In the genomic region with DNA sequence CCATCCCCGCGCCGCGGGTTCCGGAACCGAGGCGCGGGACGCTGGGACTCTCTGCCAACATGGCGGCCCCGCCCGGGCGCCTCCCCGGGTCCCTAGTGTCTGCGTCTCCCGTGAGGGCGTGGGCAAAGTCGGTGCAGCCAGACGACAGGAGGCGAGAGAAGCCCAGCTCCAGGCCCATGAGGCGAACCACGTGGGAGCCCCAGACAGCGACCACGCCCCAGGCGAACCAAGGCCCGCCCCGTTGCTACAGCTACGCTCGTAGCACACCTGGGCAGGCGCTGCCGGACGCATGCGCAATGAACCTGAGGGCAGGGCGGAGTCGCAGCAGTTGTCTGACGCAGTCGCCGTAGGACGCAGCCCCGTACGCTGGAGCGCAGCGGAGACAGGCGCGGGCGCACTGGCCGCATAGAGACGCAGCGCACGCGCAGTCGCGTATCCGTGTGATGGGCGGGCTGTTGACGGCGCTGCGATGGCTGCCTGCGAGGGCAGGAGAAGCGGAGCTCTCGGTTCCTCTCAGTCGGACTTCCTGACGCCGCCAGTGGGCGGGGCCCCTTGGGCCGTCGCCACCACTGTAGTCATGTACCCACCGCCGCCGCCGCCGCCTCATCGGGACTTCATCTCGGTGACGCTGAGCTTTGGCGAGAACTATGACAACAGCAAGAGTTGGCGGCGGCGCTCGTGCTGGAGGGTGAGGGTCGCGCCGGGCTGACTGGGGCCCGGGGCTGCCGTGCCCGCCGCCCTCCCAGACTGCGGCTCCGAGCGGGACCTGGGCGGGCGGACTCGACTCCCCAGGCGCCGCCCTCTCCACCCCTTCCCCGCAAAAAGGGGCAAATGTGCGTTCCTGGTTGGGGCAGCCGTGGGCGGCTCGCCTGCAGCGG, we compare ENCODE assay signal across 8 cellular contexts. TPM values are rescaled to one million over a fixed set of nuclear protein-coding genes. Genes with fewer than 3 reads are reported as not detected.
DNase-seq lines count a peak whose midpoint lies in the region; ATAC-seq and TF ChIP-seq lines count a peak whose summit lies in the region.

A gene (plus strand): TSS at position 455 of the 878 bp plus-strand sequence. CDS start 15 bp downstream, at position 470.

- H3K9me3 ChIP-seq in T-helper 17 cell (ENCODE audit: control insufficient read depth, low read length, poor library complexity, severe bottlenecking) (no peaks in the 10 kb centered on the region), left ventricle myocardium inferior (replicated peaks) (no peaks in the 10 kb centered on the region)

- no peaks in the 10 kb centered on the region for H3K27me3 Mint-ChIP-seq in T-helper 17 cell
- peaks cover 18% of the 10 kb centered on the region for H3K27me3 Mint-ChIP-seq in progenitor cell of endocrine pancreas

- H3K27me3 ChIP-seq in left ventricle myocardium inferior (ENCODE audit: low read depth) = no peaks in the 10 kb centered on the region

- peak; percentile 81 for ATAC-seq in HG02885 (IDR thresholded peaks at IDR 0.05; ENCODE audit: poor library complexity, unreplicated experiment)
- peak; percentile 83 for ATAC-seq in T-helper 17 cell

- peak; percentile 93 for DNase-seq in NCI-H1694 treated with DMSO at 0.1 percent for 48 hours (lab: John Stamatoyannopoulos, UW)
- DNase-seq in T-helper 17 cell = peak; percentile 98 to 100 (median 100)
- DNase-seq in amygdala (lab: John Stamatoyannopoulos, UW) = peak; percentile 58 to 99 (median 95)
- DNase-seq in left ventricle myocardium inferior = peak; percentile 99
- peak; percentile 98 for DNase-seq in progenitor cell of endocrine pancreas (ENCODE audit: low spot score, unreplicated experiment)
- DNase-seq in ureter (ENCODE audit: low spot score) = peak; percentile 99

- peaks cover 23% of the 10 kb centered on the region for H3K36me3 ChIP-seq in left ventricle myocardium inferior

- H3K27ac ChIP-seq in left ventricle myocardium inferior (replicated peaks) = peak within 1 kb of the TSS; percentile 99

- peaks cover 23% of the 10 kb centered on the region for H3K4me1 Mint-ChIP-seq in T-helper 17 cell
- H3K4me1 Mint-ChIP-seq in progenitor cell of endocrine pancreas (ENCODE audit: low read depth) = peaks cover 11% of the 10 kb centered on the region

- H3K4me1 ChIP-seq in left ventricle myocardium inferior = peaks cover 31% of the 10 kb centered on the region

- no peaks in the 10 kb centered on the region for H3K9me3 Mint-ChIP-seq in progenitor cell of endocrine pancreas (ENCODE audit: low read depth)

- peak; percentile 58 for TF ChIP-seq POLR2A in GM15510 (IDR thresholded peaks at IDR 0.05; ENCODE audit: borderline replicate concordance, extremely low read depth, insufficient read length)

- H3K27ac Mint-ChIP-seq in T-helper 17 cell = peak within 1 kb of the TSS; percentile 98
- peak within 1 kb of the TSS; percentile 88 for H3K27ac Mint-ChIP-seq in progenitor cell of endocrine pancreas

- peak within 1 kb of the TSS; percentile 95 for H3K4me3 Mint-ChIP-seq in T-helper 17 cell
- peak within 1 kb of the TSS; percentile 81 for H3K4me3 Mint-ChIP-seq in progenitor cell of endocrine pancreas (ENCODE audit: low read depth)

- TF ChIP-seq CTCF in left ventricle myocardium inferior (IDR thresholded peaks at IDR 0.05; ENCODE audit: borderline replicate concordance) (no peak), progenitor cell of endocrine pancreas (IDR thresholded peaks at IDR 0.05; ENCODE audit: unreplicated experiment) (no peak)

- intact Hi-C loops in left ventricle myocardium inferior (cut with micrococcal nuclease) = no loop called here

- H3K36me3 Mint-ChIP-seq in T-helper 17 cell (ENCODE audit: low read depth) = no peaks in the 10 kb centered on the region
- H3K36me3 Mint-ChIP-seq in progenitor cell of endocrine pancreas (ENCODE audit: insufficient read depth) = no peaks in the 10 kb centered on the region

- peak within 1 kb of the TSS; percentile 89 for H3K4me3 ChIP-seq in left ventricle myocardium inferior

RNA-seq across cellular contexts. Expression of the gene that starts here (rescaled TPM):
- 10 to 100 TPM; 62.0 to 62.3 TPM for total RNA-seq in T-helper 17 cell
- 20.6 TPM for total RNA-seq in left ventricle myocardium inferior
- 56.1 and 57.7 TPM in 2 replicates for total RNA-seq in progenitor cell of endocrine pancreas
- 57.8 TPM for total RNA-seq in ureter

Comparison
In these comparisons a context has a peak if more than half of its experiments do, and no peak if none do; other contexts are left out.
1. Peak in every context shown above with its lines: DNase-seq, ATAC-seq, H3K4me3 ChIP-seq and H3K27ac ChIP-seq.